ENCODE assay signal across 15 cellular contexts in genomic region chr9:115261656-115262081, GRCh38.
A peak's percentile ranks its signal among the peaks of the same experiment; 100 is the strongest.
DNase-seq lines count a peak whose midpoint lies in the region; ATAC-seq and TF ChIP-seq lines count a peak whose summit lies in the region.
"Had no signal": no experiment of that assay in that cellular context is flagged by ENCODE, and none has a peak within 500 bp of the region (broad histone marks: within the 10 kb centered on the region; RNA-seq: fewer than 3 reads in every experiment).

No MANE protein-coding gene starts in this region.

- H2BK15ac ChIP-seq in mesendoderm (replicated peaks; ENCODE audit: low read depth), result no peak overlapping the region

- H3K36me3 ChIP-seq in muscle layer of duodenum (ENCODE audit: control insufficient read depth in 1 of 2, insufficient read depth in 2 of 2, low read length in 2 of 2) (no peaks in the 10 kb centered on the region), mesendoderm (ENCODE audit: control insufficient read depth, insufficient read depth, low read length) (no peaks in the 10 kb centered on the region)
- H3K36me3 ChIP-seq: BLaER1, gastroesophageal sphincter had no signal

- H3K4me3 ChIP-seq in muscle layer of duodenum (ENCODE audit: low read depth in 1 of 2, low read length in 2 of 2), result no peak overlapping the region
- H3K4me3 ChIP-seq in mesendoderm (ENCODE audit: low read length), result no peak overlapping the region
- H3K4me3 ChIP-seq: BLaER1, gastroesophageal sphincter had no signal

- peaks cover 0 to 17% of the 10 kb centered on the region in 2 donors for H3K4me1 ChIP-seq in muscle layer of duodenum (ENCODE audit: control insufficient read depth in 1 of 2, insufficient read depth in 2 of 2, low read length in 2 of 2)
- no peaks in the 10 kb centered on the region for H3K4me1 ChIP-seq in mesendoderm (ENCODE audit: control insufficient read depth, low read depth, low read length)
- H3K4me1 ChIP-seq: BLaER1 had no signal

- no peak overlapping the region for H4K5ac ChIP-seq in mesendoderm (ENCODE audit: low read length)

- H4K8ac ChIP-seq in mesendoderm (ENCODE audit: low read depth, low read length), result no peak overlapping the region

- H3K79me1 ChIP-seq in mesendoderm (ENCODE audit: low read length), result no peaks in the 10 kb centered on the region

- no peak overlapping the region for H3K56ac ChIP-seq in mesendoderm (ENCODE audit: low read length)

- no peak overlapping the region for H2BK120ac ChIP-seq in mesendoderm (ENCODE audit: low read depth, low read length)

- no peak overlapping the region for H3K9ac ChIP-seq in mesendoderm (ENCODE audit: low read length)
- H3K9ac ChIP-seq: BLaER1 had no signal

- peak; percentile 10 for DNase-seq in DMS53 treated with DMSO at 0.1 percent for 48 hours (lab: John Stamatoyannopoulos, UW; ENCODE audit: unreplicated experiment)
- peak; percentile 53 for DNase-seq in HT1080 (ENCODE audit: low read depth)
- no peak for DNase-seq in mesendoderm
- DNase-seq in activated effector memory CD4-positive, alpha-beta T cell treated with anti-CD3 and anti-CD28 coated beads, Interleukin-2, amount 50 U/mL, for 16 hours, result no peak
- DNase-seq in stimulated activated CD8-positive, alpha-beta memory T cell treated with anti-CD3 and anti-CD28 coated beads, Interleukin-4, amount 100 ng/mL, for 48 hours, result no peak
- DNase-seq in hippocampal formation (lab: John Stamatoyannopoulos, UW), result no peak
- DNase-seq: activated CD8-positive, alpha-beta memory T cell treated with anti-CD3 and anti-CD28 coated beads, Interleukin-2, amount 10 ng/mL, durations not matched to agents 7 days and 5 days; activated naive CD4-positive, alpha-beta T cell treated with Interleukin-2 at 50 U/mL for 16 hours; effector CD4-positive, alpha-beta T cell; occipital lobe; T-helper 1 cell had no signal

- H3K79me2 ChIP-seq in mesendoderm (ENCODE audit: control insufficient read depth, insufficient read depth, low read length), result no peaks in the 10 kb centered on the region

- H3K23ac ChIP-seq in mesendoderm (ENCODE audit: low read length), result no peak overlapping the region

- no peak overlapping the region for H3K4me2 ChIP-seq in mesendoderm (ENCODE audit: low read length)
- H3K4me2 ChIP-seq: BLaER1 had no signal

- H3K27ac ChIP-seq in muscle layer of duodenum (ENCODE audit: low read length), result peak overlapping the region; percentile 28
- H3K27ac ChIP-seq in mesendoderm (ENCODE audit: low read depth, low read length), result no peak overlapping the region
- H3K27ac ChIP-seq: BLaER1, gastroesophageal sphincter had no signal

- no peak overlapping the region for H3K4ac ChIP-seq in mesendoderm (ENCODE audit: low read depth, low read length)

- H2BK5ac ChIP-seq in mesendoderm (ENCODE audit: low read length), result no peak overlapping the region

- ATAC-seq in SK-N-SH treated with all-trans-retinoic acid at 6 μM for 48 hours, result peak; percentile 7; the same call in 1 of the 3 replicates
- ATAC-seq: activated CD8-positive, alpha-beta memory T cell treated with anti-CD3 and anti-CD28 coated beads, Interleukin-2, amount 10 ng/mL, durations not matched to agents 7 days and 5 days; gastroesophageal sphincter had no signal

- H2AK5ac ChIP-seq in mesendoderm (ENCODE audit: low read length), result no peak overlapping the region

- H3K18ac ChIP-seq in mesendoderm (ENCODE audit: low read length), result no peak overlapping the region

- H3K27me3 ChIP-seq in muscle layer of duodenum (ENCODE audit: low read depth, low read length), result no peaks in the 10 kb centered on the region
- H3K27me3 ChIP-seq in mesendoderm (ENCODE audit: insufficient read depth, low read length, poor library complexity), result no peaks in the 10 kb centered on the region
- H3K27me3 ChIP-seq: BLaER1, gastroesophageal sphincter had no signal

- no peaks in the 10 kb centered on the region for H3K9me3 ChIP-seq in muscle layer of duodenum (ENCODE audit: control insufficient read depth in 1 of 2, low read length in 2 of 2)
- H3K9me3 ChIP-seq: BLaER1, gastroesophageal sphincter had no signal

TF ChIP-seq in SK-N-SH treated with all-trans-retinoic acid at 6 μM for 48 hours, 23 proteins besides CTCF, POLR2A, EP300 and RAD21:
- no peak for TF ChIP-seq PPARA (CRISPR knock-in tag; IDR thresholded peaks at IDR 0.05; ENCODE audit: borderline replicate concordance)
- no peak for TF ChIP-seq ZFP3 (CRISPR knock-in tag; IDR thresholded peaks at IDR 0.05)
- TF ChIP-seq RARB (CRISPR knock-in tag; IDR thresholded peaks at IDR 0.05), result no peak
- no peak for TF ChIP-seq POU6F1 (CRISPR knock-in tag; IDR thresholded peaks at IDR 0.05; ENCODE audit: borderline replicate concordance, low read depth)
- no peak for TF ChIP-seq CSDC2 (CRISPR knock-in tag; IDR thresholded peaks at IDR 0.05)
- TF ChIP-seq ZFP30 (CRISPR knock-in tag; IDR thresholded peaks at IDR 0.05), result no peak
- no peak for TF ChIP-seq CREB5 (CRISPR knock-in tag; IDR thresholded peaks at IDR 0.05; ENCODE audit: low read depth)

Comparison
In these comparisons a context has a peak if more than half of its experiments do, and no peak if none do; other contexts are left out.
1. DNase-seq: peak in DMS53 treated with DMSO at 0.1 percent for 48 hours (single experiment) and HT1080 (single experiment); none in mesendoderm (single experiment), activated effector memory CD4-positive, alpha-beta T cell treated with anti-CD3 and anti-CD28 coated beads, Interleukin-2, amount 50 U/mL, for 16 hours (single experiment), stimulated activated CD8-positive, alpha-beta memory T cell treated with anti-CD3 and anti-CD28 coated beads, Interleukin-4, amount 100 ng/mL, for 48 hours (single experiment) and hippocampal formation (0 of 2).